In genomic region chr5:36882250-36882649, GRCh38 we compare ENCODE assay signal across 11 cellular contexts. TPM values are rescaled to one million over a fixed set of nuclear protein-coding genes. Genes with fewer than 3 reads are reported as not detected.
DNase-seq lines count a peak whose midpoint lies in the region; ATAC-seq and TF ChIP-seq lines count a peak whose summit lies in the region.
"Had no signal": no experiment of that assay in that cellular context is flagged by ENCODE, and none has a peak within 500 bp of the region (broad histone marks: within the 10 kb centered on the region; RNA-seq: fewer than 3 reads in every experiment).

No MANE protein-coding gene starts in this region.

- H4K20me1 ChIP-seq in OCI-LY3 (ENCODE audit: insufficient read depth, low read length): peaks cover 86% of the 10 kb centered on the region

- no peaks in the 10 kb centered on the region for H3K9me3 ChIP-seq in OCI-LY3 (ENCODE audit: insufficient read depth, low read length)
- H3K9me3 ChIP-seq in psoas muscle: no peaks in the 10 kb centered on the region

- H3K4me2 ChIP-seq in OCI-LY3 (ENCODE audit: low read length): peak overlapping the region; percentile 67

- peak overlapping the region; percentile 60 for H3K27ac ChIP-seq in OCI-LY3 (ENCODE audit: low read length)
- H3K27ac ChIP-seq in psoas muscle: peak overlapping the region; percentile 12
- H3K27ac ChIP-seq: dorsolateral prefrontal cortex had no signal

- H3K4me3 Mint-ChIP-seq in activated T-cell treated with anti-CD3 and anti-CD28 coated beads, Interleukin-2, amount 50 U/mL, for 4 hours: peak overlapping the region; percentile 49

- peaks cover 16% of the 10 kb centered on the region for H3K36me3 Mint-ChIP-seq in activated T-cell treated with anti-CD3 and anti-CD28 coated beads, Interleukin-2, amount 50 U/mL, for 4 hours (ENCODE audit: insufficient read depth)

- intact Hi-C loops in psoas muscle (cut with DNase I) (no loop called here), posterior vena cava (cut with DNase I) (no loop called here), lower leg skin (cut with DNase I; ENCODE audit: low total_unique reads) (no loop called here)

- H3K4me3 ChIP-seq in OCI-LY3 (ENCODE audit: low read length): peak overlapping the region; percentile 59
- H3K4me3 ChIP-seq in psoas muscle: no peak overlapping the region
- H3K4me3 ChIP-seq in lower leg skin (ENCODE audit: low read depth, poor library complexity, severe bottlenecking): no peak overlapping the region
- H3K4me3 ChIP-seq: dorsolateral prefrontal cortex had no signal

- 66 to 79% (median 69%) methylated on average over 3 of the region's 3 CpGs for WGBS in psoas muscle, 3 donors
- WGBS in lower leg skin, 2 donors: 72 to 79% methylated on average over 3 of the region's 3 CpGs

- H3K79me2 ChIP-seq in OCI-LY3 (ENCODE audit: low read length): peaks cover 100% of the 10 kb centered on the region

- TF ChIP-seq CTCF in OCI-LY3 (IDR thresholded peaks at IDR 0.05; ENCODE audit: low read depth, low read length) (no peak), psoas muscle (IDR thresholded peaks at IDR 0.05) (no peak), lower leg skin (IDR thresholded peaks at IDR 0.05) (no peak)

- H3K27me3 ChIP-seq in OCI-LY3 (ENCODE audit: low read depth, low read length) (no peaks in the 10 kb centered on the region), psoas muscle (ENCODE audit: insufficient read depth in 3 of 3, low read length in 2 of 3) (no peaks in the 10 kb centered on the region)
- H3K27me3 ChIP-seq: dorsolateral prefrontal cortex had no signal

- H3K27me3 Mint-ChIP-seq in activated T-cell treated with anti-CD3 and anti-CD28 coated beads, Interleukin-2, amount 50 U/mL, for 4 hours (ENCODE audit: low read depth): no peaks in the 10 kb centered on the region

- H2AFZ ChIP-seq in OCI-LY3 (ENCODE audit: low read depth, low read length): no peak overlapping the region

- H3K4me1 Mint-ChIP-seq in activated T-cell treated with anti-CD3 and anti-CD28 coated beads, Interleukin-2, amount 50 U/mL, for 4 hours (ENCODE audit: low read depth): peaks cover 61% of the 10 kb centered on the region

- H3K36me3 ChIP-seq in OCI-LY3 (replicated peaks; ENCODE audit: low read depth, low read length): no peaks in the 10 kb centered on the region
- no peaks in the 10 kb centered on the region for H3K36me3 ChIP-seq in psoas muscle (ENCODE audit: insufficient read depth in 1 of 2, low read depth in 1 of 2)

- no peaks in the 10 kb centered on the region for H3K9me3 Mint-ChIP-seq in activated T-cell treated with anti-CD3 and anti-CD28 coated beads, Interleukin-2, amount 50 U/mL, for 4 hours

- TF ChIP-seq POLR2A in lower leg skin (IDR thresholded peaks at IDR 0.05): no peak

- ATAC-seq in activated T-cell treated with anti-CD3 and anti-CD28 coated beads, Interleukin-2, amount 50 U/mL, for 4 hours: peak; percentile 19 to 33
- peak; percentile 32 for ATAC-seq in HG02588 (IDR thresholded peaks at IDR 0.05; ENCODE audit: unreplicated experiment)
- ATAC-seq in psoas muscle: no peak
- ATAC-seq: Right ventricle myocardium inferior had no signal

- peaks cover 39% of the 10 kb centered on the region for H3K4me1 ChIP-seq in OCI-LY3 (ENCODE audit: low read length)
- H3K4me1 ChIP-seq in psoas muscle: peaks cover 61% of the 10 kb centered on the region

- H3K9ac ChIP-seq in OCI-LY3 (ENCODE audit: low read length): peak overlapping the region; percentile 41

- DNase-seq in activated T-cell treated with anti-CD3 and anti-CD28 coated beads, Interleukin-2, amount 50 U/mL, for 4 hours: no peak
- no peak for DNase-seq in activated T-cell treated with anti-CD3 and anti-CD28 coated beads, Interleukin-2, amount 50 U/mL, for 48 hours
- no peak for DNase-seq in psoas muscle
- DNase-seq in posterior vena cava (ENCODE audit: low spot score): no peak
- no peak for DNase-seq in effector CD8-positive, alpha-beta T cell (lab: John Stamatoyannopoulos, UW)
- DNase-seq in lower leg skin (ENCODE audit: low spot score in 2 of 2): no peak
- DNase-seq: dorsolateral prefrontal cortex, NCI-H1694 treated with DMSO at 0.1 percent for 48 hours had no signal

RNA-seq across cellular contexts. Expression of gene NIPBL, which starts 5.7 kb away (rescaled TPM):
- total RNA-seq in activated T-cell treated with anti-CD3 and anti-CD28 coated beads, Interleukin-2, amount 50 U/mL, for 4 hours: 10 to 100 TPM; 42.0 to 56.0 (median 43.4) TPM
- 10 to 100 TPM; 38.1 to 51.4 (median 43.7) TPM for total RNA-seq in psoas muscle
- polyA plus RNA-seq in psoas muscle: 10 to 100 TPM; 12.5 to 17.1 (median 14.6) TPM
- 10 to 100 TPM; 49.3 to 58.6 TPM for total RNA-seq in posterior vena cava
- 10 to 100 TPM; 39.0 to 56.9 (median 49.4) TPM for total RNA-seq in lower leg skin

Comparison
In these comparisons a context has a peak if more than half of its experiments do, and no peak if none do; other contexts are left out.
1. ATAC-seq: peak in activated T-cell treated with anti-CD3 and anti-CD28 coated beads, Interleukin-2, amount 50 U/mL, for 4 hours (2 of 2) and HG02588 (single experiment); none in psoas muscle (0 of 4).